In the genomic region with DNA sequence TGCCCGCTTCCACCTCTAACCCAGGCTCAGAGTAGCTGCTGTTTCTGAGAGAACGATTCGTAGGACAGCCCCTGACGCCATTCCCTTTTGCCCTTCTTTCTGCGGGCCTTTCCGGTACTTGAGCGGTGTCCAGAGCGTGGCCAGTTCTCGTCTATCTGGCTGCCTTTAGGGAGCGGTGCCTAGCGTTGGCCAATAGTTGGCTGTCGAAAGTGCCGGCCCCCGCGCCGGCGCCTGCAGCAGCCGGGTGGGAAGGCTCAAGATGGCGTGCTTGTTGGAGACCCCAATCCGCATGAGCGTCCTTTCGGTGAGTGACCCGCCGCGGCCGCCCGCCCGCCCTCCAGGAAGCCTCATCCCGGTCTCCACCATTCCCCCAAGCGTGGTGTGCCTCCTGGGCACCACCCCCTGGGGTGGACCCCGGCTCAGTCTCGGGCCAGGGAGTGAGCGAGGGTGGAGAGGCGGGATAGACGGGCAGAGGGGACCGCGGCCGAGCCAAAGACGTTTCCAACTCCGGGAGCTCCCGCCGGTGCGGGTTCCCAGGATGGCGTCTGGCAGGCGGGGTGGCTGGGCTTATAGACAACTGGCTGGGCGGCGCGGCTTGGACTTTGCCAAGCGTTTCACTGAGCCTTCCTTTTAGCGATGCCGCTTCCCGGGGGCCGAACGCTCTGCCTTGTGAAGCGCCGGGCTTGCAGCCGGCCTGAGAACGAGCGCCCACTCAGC, we compare ENCODE assay signal across 8 cellular contexts. TPM values are rescaled to one million over a fixed set of nuclear protein-coding genes. Genes with fewer than 3 reads are reported as not detected.
DNase-seq lines count a peak whose midpoint lies in the region; ATAC-seq and TF ChIP-seq lines count a peak whose summit lies in the region.

Gene ARMC8 (plus strand): TSS at position 6 of the 717 bp plus-strand sequence. CDS start 254 bp downstream, at position 260.

- H3K9me3 Mint-ChIP-seq in brain = no peaks in the 10 kb centered on the region

- TF ChIP-seq CTCF in brain (conservative IDR thresholded peaks at IDR 0.05) = no peak

- H3K4me1 Mint-ChIP-seq in brain = peaks cover 46% of the 10 kb centered on the region

- H3K4me3 Mint-ChIP-seq in brain = peak within 1 kb of the TSS; percentile 94 to 99 (median 97)

- H3K36me3 Mint-ChIP-seq in brain = peaks cover 23% of the 10 kb centered on the region

- in situ Hi-C loops in SK-MEL-5 (cut with HindIII; ENCODE audit: low pct_unique_long_range_greater_than_20kb, low sequenced_read_pairs) = no loop called here

- intact Hi-C loops in sciatic nerve (cut with DNase I) = no loop called here

- peaks cover 35% of the 10 kb centered on the region for H3K27me3 Mint-ChIP-seq in brain

- ATAC-seq in GM19467 (IDR thresholded peaks at IDR 0.05; ENCODE audit: unreplicated experiment) = peak; percentile 54
- ATAC-seq in HG03575 (IDR thresholded peaks at IDR 0.05; ENCODE audit: extremely low read depth, insufficient number of reproducible peaks, low FRiP score, unreplicated experiment) = peak; percentile 15
- ATAC-seq in sciatic nerve = peak; percentile 84

- peak within 1 kb of the TSS; percentile 99 to 100 (median 100) for H3K27ac Mint-ChIP-seq in brain

- DNase-seq in ELF-1 (ENCODE audit: low read depth, low spot score) (peak; percentile 75), SK-MEL-5 (ENCODE audit: low read depth, low spot score) (peak; percentile 44), iPS DF 4.7 (ENCODE audit: extremely low read depth, low spot score) (peak; percentile 44), sciatic nerve (ENCODE audit: low spot score) (peak; percentile 75), OCI-M2 (lab: John Stamatoyannopoulos, UW; ENCODE audit: unreplicated experiment) (no peak)

RNA-seq across cellular contexts. Expression of gene ARMC8, which starts in this region (rescaled TPM):
- total RNA-seq in SK-MEL-5 (2014; rRNA removed; shearing (Covaris generic)) = 35.0 and 44.7 TPM in 2 replicates
- 30.6 and 30.9 TPM in 2 replicates for polyA plus RNA-seq in SK-MEL-5 (2015; cell fraction: cytosol; rRNA removed)
- 51.4 and 103 TPM in 2 replicates for polyA plus RNA-seq in SK-MEL-5 (2015; cell fraction: nucleus; rRNA removed)
- 19.0 TPM for polyA plus RNA-seq in brain (ENCODE audit: insufficient read depth, low read depth, low replicate concordance)
- total RNA-seq in sciatic nerve = 48.9 TPM

Comparison
In these comparisons a context has a peak if more than half of its experiments do, and no peak if none do; other contexts are left out.
1. ATAC-seq: peak in every context shown above with its lines; median percentile 84 in sciatic nerve; 54 in GM19467; 15 in HG03575.